In the genomic region with DNA sequence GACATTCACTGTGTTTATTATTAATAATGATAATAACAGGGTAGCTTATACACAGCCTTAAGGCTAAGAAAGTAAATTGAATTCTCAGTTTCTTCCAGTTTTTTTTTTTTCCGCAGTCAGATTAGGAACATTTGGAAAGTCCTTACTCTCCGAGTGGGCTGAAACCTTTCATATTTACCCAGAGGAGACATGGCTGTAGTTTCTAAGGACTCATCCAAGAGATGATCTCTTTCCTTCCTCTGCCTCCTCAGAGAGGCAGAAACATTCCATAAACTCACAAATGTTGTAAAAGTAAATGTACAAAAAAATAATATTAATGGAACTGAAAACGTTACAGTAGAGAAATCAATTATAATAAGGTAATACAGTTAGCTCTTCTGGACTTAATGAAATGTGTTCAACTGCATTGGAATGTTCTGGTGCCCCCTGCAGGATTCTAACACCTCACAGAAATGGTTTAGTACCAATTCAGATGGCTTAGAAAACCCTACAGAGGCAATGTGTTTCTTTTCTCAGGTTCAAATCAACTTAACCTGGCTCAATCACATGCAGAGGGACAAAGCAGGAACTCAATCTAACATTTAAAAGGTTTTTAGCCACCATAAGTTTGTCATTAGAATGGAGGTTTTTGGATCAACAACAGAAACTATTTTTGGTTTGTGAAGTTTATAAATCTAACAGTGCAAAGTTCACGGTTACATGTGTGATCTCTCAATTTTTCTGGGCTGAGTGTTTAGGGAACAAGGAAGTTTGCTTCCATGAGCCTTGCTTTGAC, we compare ENCODE assay signal across 8 cellular contexts.
DNase-seq lines count a peak whose midpoint lies in the region; ATAC-seq and TF ChIP-seq lines count a peak whose summit lies in the region.

No MANE protein-coding gene starts in this region.

- no peak for TF ChIP-seq POLR2A in esophagus squamous epithelium (IDR thresholded peaks at IDR 0.05)
- TF ChIP-seq POLR2A in uterus (IDR thresholded peaks at IDR 0.05), result no peak

- intact Hi-C loops in esophagus squamous epithelium (cut with DNase I) (no loop called here), uterus (cut with DNase I; ENCODE audit: low total_unique reads) (no loop called here)

- H3K9me3 ChIP-seq in BLaER1 (no peaks in the 10 kb centered on the region), esophagus squamous epithelium (no peaks in the 10 kb centered on the region), uterus (no peaks in the 10 kb centered on the region)

- peak; percentile 17 to 61 (median 48) for TF ChIP-seq CTCF in esophagus squamous epithelium (IDR thresholded peaks at IDR 0.05)
- peak; percentile 44 to 49 (median 46) for TF ChIP-seq CTCF in uterus (IDR thresholded peaks at IDR 0.05)

- 0 out of 2 replicates have a peak overlapping the region, but pooled peaks have one; percentile 15 for H3K9ac ChIP-seq in BLaER1

- DNase-seq in NCI-H69 (lab: John Stamatoyannopoulos, UW), result peak; percentile 73
- DNase-seq in activated CD8-positive, alpha-beta memory T cell treated with anti-CD3 and anti-CD28 coated beads, Interleukin-2, amount 10 ng/mL, durations not matched to agents 7 days and 5 days, result peak; percentile 79
- no peak for DNase-seq in esophagus squamous epithelium (lab: John Stamatoyannopoulos, UW)
- DNase-seq in non-pigmented ciliary epithelial cell (ENCODE audit: low read depth), result peak; percentile 36
- peak in 1 of 2 donors; percentile 38 for DNase-seq in uterus

- H3K36me3 Mint-ChIP-seq in activated CD8-positive, alpha-beta memory T cell treated with anti-CD3 and anti-CD28 coated beads, Interleukin-2, amount 10 ng/mL, durations not matched to agents 7 days and 5 days, result peaks cover 2% of the 10 kb centered on the region

- H3K27me3 ChIP-seq in BLaER1, result no peaks in the 10 kb centered on the region
- H3K27me3 ChIP-seq in esophagus squamous epithelium, result no peaks in the 10 kb centered on the region
- H3K27me3 ChIP-seq in uterus, result no peaks in the 10 kb centered on the region

- no peaks in the 10 kb centered on the region for H3K9me3 Mint-ChIP-seq in activated CD8-positive, alpha-beta memory T cell treated with anti-CD3 and anti-CD28 coated beads, Interleukin-2, amount 10 ng/mL, durations not matched to agents 7 days and 5 days (ENCODE audit: low read depth)

- peaks cover 18% of the 10 kb centered on the region; the same call in 1 of the 2 replicates for H3K4me1 ChIP-seq in BLaER1
- no peaks in the 10 kb centered on the region for H3K4me1 ChIP-seq in esophagus squamous epithelium
- no peaks in the 10 kb centered on the region for H3K4me1 ChIP-seq in uterus

- peak; percentile 84 for ATAC-seq in GM18867 (IDR thresholded peaks at IDR 0.05; ENCODE audit: unreplicated experiment)
- ATAC-seq in HG03159 (IDR thresholded peaks at IDR 0.05; ENCODE audit: unreplicated experiment), result peak; percentile 72
- ATAC-seq in activated CD8-positive, alpha-beta memory T cell treated with anti-CD3 and anti-CD28 coated beads, Interleukin-2, amount 10 ng/mL, durations not matched to agents 7 days and 5 days, result peak; percentile 87

- peaks cover 2% of the 10 kb centered on the region for H3K27me3 Mint-ChIP-seq in activated CD8-positive, alpha-beta memory T cell treated with anti-CD3 and anti-CD28 coated beads, Interleukin-2, amount 10 ng/mL, durations not matched to agents 7 days and 5 days

- H3K27ac ChIP-seq in BLaER1 (no peak overlapping the region), esophagus squamous epithelium (no peak overlapping the region), uterus (peak overlapping the region in 1 of 2 donors; percentile 39)

- 26 to 53% methylated on average over 3 to 4 of the region's 4 CpGs for WGBS in esophagus squamous epithelium, 2 donors

- peak overlapping the region; percentile 45 for H3K27ac Mint-ChIP-seq in activated CD8-positive, alpha-beta memory T cell treated with anti-CD3 and anti-CD28 coated beads, Interleukin-2, amount 10 ng/mL, durations not matched to agents 7 days and 5 days

- no peak overlapping the region for H3K4me3 Mint-ChIP-seq in activated CD8-positive, alpha-beta memory T cell treated with anti-CD3 and anti-CD28 coated beads, Interleukin-2, amount 10 ng/mL, durations not matched to agents 7 days and 5 days

- H3K4me1 Mint-ChIP-seq in activated CD8-positive, alpha-beta memory T cell treated with anti-CD3 and anti-CD28 coated beads, Interleukin-2, amount 10 ng/mL, durations not matched to agents 7 days and 5 days, result peaks cover 31% of the 10 kb centered on the region

- CTCF ChIA-PET in activated CD8-positive, alpha-beta memory T cell treated with anti-CD3 and anti-CD28 coated beads, Interleukin-2, amount 10 ng/mL, durations not matched to agents 7 days and 5 days (lab: Charles Lee), result interaction anchor here (0.6 to 3.3 kb wide), 33 partner anchors 7 to 509 kb away, joined by 3 to 22 read pairs (median 3); no protein-coding TSS in a partner anchor

- H3K4me2 ChIP-seq in BLaER1, result no peak overlapping the region

- no peaks in the 10 kb centered on the region for H4K20me1 ChIP-seq in BLaER1

- H3K4me3 ChIP-seq in BLaER1 (no peak overlapping the region), esophagus squamous epithelium (no peak overlapping the region), uterus (no peak overlapping the region)

- H3K36me3 ChIP-seq in BLaER1 (no peaks in the 10 kb centered on the region), esophagus squamous epithelium (no peaks in the 10 kb centered on the region), uterus (no peaks in the 10 kb centered on the region)
